Comparison of ENCODE assay signal across 1 cellular context in genomic region chr9:136400038-136400834, GRCh38.
TF ChIP-seq lines count a peak whose summit lies in the region.

A gene with protein sequence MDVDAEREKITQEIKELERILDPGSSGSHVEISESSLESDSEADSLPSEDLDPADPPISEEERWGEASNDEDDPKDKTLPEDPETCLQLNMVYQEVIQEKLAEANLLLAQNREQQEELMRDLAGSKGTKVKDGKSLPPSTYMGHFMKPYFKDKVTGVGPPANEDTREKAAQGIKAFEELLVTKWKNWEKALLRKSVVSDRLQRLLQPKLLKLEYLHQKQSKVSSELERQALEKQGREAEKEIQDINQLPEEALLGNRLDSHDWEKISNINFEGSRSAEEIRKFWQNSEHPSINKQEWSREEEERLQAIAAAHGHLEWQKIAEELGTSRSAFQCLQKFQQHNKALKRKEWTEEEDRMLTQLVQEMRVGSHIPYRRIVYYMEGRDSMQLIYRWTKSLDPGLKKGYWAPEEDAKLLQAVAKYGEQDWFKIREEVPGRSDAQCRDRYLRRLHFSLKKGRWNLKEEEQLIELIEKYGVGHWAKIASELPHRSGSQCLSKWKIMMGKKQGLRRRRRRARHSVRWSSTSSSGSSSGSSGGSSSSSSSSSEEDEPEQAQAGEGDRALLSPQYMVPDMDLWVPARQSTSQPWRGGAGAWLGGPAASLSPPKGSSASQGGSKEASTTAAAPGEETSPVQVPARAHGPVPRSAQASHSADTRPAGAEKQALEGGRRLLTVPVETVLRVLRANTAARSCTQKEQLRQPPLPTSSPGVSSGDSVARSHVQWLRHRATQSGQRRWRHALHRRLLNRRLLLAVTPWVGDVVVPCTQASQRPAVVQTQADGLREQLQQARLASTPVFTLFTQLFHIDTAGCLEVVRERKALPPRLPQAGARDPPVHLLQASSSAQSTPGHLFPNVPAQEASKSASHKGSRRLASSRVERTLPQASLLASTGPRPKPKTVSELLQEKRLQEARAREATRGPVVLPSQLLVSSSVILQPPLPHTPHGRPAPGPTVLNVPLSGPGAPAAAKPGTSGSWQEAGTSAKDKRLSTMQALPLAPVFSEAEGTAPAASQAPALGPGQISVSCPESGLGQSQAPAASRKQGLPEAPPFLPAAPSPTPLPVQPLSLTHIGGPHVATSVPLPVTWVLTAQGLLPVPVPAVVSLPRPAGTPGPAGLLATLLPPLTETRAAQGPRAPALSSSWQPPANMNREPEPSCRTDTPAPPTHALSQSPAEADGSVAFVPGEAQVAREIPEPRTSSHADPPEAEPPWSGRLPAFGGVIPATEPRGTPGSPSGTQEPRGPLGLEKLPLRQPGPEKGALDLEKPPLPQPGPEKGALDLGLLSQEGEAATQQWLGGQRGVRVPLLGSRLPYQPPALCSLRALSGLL (N-terminal part only) (minus strand): TSS chr9:136400170. CDS start chr9:136398428, 1,742 bp downstream.

TF ChIP-seq in K562, 482 proteins besides CTCF, POLR2A, EP300 and RAD21 (continued from another document and continues in another):
- TF ChIP-seq E2F5 (CRISPR knock-in tag; IDR thresholded peaks at IDR 0.05): no peak
- TF ChIP-seq TCF7L2 (IDR thresholded peaks at IDR 0.05; ENCODE audit: low read depth, low read length): 0 out of 2 replicates have a peak, but pooled peaks have one; percentile 31
- no peak for TF ChIP-seq CHCHD3 (CRISPR knock-in tag; IDR thresholded peaks at IDR 0.05)
- TF ChIP-seq YY1 (IDR thresholded peaks at IDR 0.05; ENCODE audit: borderline replicate concordance in 1 of 3, control insufficient read depth in 1 of 3, extremely low read depth in 1 of 3, insufficient read depth in 3 of 3, insufficient read length in 1 of 3, insufficient replicate concordance in 2 of 3, low read depth in 1 of 3, low read length in 2 of 3): peak in 2 of 3 experiments; percentile 55 to 74
- TF ChIP-seq EWSR1 (IDR thresholded peaks at IDR 0.05; ENCODE audit: borderline replicate concordance, low read depth, partially characterized antibody): no peak
- TF ChIP-seq AFF1 (IDR thresholded peaks at IDR 0.05; ENCODE audit: low read depth in 1 of 2, partially characterized antibody in 2 of 2): peak in 1 of 2 experiments; percentile 81
- TF ChIP-seq CEBPZ (IDR thresholded peaks at IDR 0.05; ENCODE audit: borderline replicate concordance, low read depth, low read length): peak; percentile 35; the same call in 1 of the 2 replicates
- TF ChIP-seq MYBL2 (IDR thresholded peaks at IDR 0.05; ENCODE audit: low read depth): no peak
- no peak for TF ChIP-seq MYBL2 (CRISPR knock-in tag; IDR thresholded peaks at IDR 0.05; ENCODE audit: borderline replicate concordance)
- 0 out of 4 replicates have a peak, but pooled peaks of 1 of the 2 experiments have one; percentile 24 for TF ChIP-seq TBL1XR1 (IDR thresholded peaks at IDR 0.05; ENCODE audit: low read length in 2 of 2)
- TF ChIP-seq ZNF140 (CRISPR knock-in tag; IDR thresholded peaks at IDR 0.05): no peak
- TF ChIP-seq ELF4 (CRISPR knock-in tag; IDR thresholded peaks at IDR 0.05): no peak
- TF ChIP-seq STAT5A (IDR thresholded peaks at IDR 0.05; ENCODE audit: borderline replicate concordance, low read length): no peak
- TF ChIP-seq, protein P1, sequence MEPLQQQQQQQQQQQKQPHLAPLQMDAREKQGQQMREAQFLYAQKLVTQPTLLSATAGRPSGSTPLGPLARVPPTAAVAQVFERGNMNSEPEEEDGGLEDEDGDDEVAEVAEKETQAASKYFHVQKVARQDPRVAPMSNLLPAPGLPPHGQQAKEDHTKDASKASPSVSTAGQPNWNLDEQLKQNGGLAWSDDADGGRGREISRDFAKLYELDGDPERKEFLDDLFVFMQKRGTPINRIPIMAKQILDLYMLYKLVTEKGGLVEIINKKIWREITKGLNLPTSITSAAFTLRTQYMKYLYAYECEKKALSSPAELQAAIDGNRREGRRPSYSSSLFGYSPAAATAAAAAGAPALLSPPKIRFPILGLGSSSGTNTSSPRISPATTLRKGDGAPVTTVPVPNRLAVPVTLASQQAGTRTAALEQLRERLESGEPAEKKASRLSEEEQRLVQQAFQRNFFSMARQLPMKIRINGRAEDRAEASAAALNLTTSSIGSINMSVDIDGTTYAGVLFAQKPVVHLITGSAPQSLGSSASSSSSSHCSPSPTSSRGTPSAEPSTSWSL (CRISPR knock-in tag; IDR thresholded peaks at IDR 0.05; ENCODE audit: borderline replicate concordance): no peak
- TF ChIP-seq, protein P2, sequence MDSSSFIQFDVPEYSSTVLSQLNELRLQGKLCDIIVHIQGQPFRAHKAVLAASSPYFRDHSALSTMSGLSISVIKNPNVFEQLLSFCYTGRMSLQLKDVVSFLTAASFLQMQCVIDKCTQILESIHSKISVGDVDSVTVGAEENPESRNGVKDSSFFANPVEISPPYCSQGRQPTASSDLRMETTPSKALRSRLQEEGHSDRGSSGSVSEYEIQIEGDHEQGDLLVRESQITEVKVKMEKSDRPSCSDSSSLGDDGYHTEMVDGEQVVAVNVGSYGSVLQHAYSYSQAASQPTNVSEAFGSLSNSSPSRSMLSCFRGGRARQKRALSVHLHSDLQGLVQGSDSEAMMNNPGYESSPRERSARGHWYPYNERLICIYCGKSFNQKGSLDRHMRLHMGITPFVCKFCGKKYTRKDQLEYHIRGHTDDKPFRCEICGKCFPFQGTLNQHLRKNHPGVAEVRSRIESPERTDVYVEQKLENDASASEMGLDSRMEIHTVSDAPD (CRISPR knock-in tag; IDR thresholded peaks at IDR 0.05): no peak
- no peak for TF ChIP-seq HDAC3 (IDR thresholded peaks at IDR 0.05; ENCODE audit: borderline replicate concordance, partially characterized antibody)
- TF ChIP-seq ZNF282 (CRISPR knock-in tag; IDR thresholded peaks at IDR 0.05): no peak
- peak; percentile 83 for TF ChIP-seq SMC3 (conservative IDR thresholded peaks at IDR 0.05; ENCODE audit: insufficient read depth, low read depth, low read length)
- TF ChIP-seq NCOA4 (IDR thresholded peaks at IDR 0.05; ENCODE audit: partially characterized antibody): no peak
- no peak for TF ChIP-seq PYGO2 (tag; IDR thresholded peaks at IDR 0.05)
- TF ChIP-seq PRMT5 (CRISPR knock-in tag; IDR thresholded peaks at IDR 0.05): no peak
- no peak for TF ChIP-seq MAFF (IDR thresholded peaks at IDR 0.05; ENCODE audit: low read length)
- no peak for TF ChIP-seq ZFP36 (IDR thresholded peaks at IDR 0.05; ENCODE audit: low read depth, low read length, partially characterized antibody)
- no peak for TF ChIP-seq CCAR2 (IDR thresholded peaks at IDR 0.05; ENCODE audit: low read depth, low read length)
- TF ChIP-seq TAL1 (IDR thresholded peaks at IDR 0.05): no peak
- TF ChIP-seq BDP1 (IDR thresholded peaks at IDR 0.05; ENCODE audit: insufficient read depth, insufficient read length): no peak
- TF ChIP-seq ZNF699 (CRISPR knock-in tag; IDR thresholded peaks at IDR 0.05; ENCODE audit: insufficient replicate concordance): no peak
- no peak for TF ChIP-seq HDGF (IDR thresholded peaks at IDR 0.05)
- no peak for TF ChIP-seq ESRRB (CRISPR knock-in tag; IDR thresholded peaks at IDR 0.05; ENCODE audit: borderline replicate concordance)
- TF ChIP-seq RBFOX2 (IDR thresholded peaks at IDR 0.05; ENCODE audit: low read depth, low read length): peak; percentile 80
- TF ChIP-seq, protein P3, sequence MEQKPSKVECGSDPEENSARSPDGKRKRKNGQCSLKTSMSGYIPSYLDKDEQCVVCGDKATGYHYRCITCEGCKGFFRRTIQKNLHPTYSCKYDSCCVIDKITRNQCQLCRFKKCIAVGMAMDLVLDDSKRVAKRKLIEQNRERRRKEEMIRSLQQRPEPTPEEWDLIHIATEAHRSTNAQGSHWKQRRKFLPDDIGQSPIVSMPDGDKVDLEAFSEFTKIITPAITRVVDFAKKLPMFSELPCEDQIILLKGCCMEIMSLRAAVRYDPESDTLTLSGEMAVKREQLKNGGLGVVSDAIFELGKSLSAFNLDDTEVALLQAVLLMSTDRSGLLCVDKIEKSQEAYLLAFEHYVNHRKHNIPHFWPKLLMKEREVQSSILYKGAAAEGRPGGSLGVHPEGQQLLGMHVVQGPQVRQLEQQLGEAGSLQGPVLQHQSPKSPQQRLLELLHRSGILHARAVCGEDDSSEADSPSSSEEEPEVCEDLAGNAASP (IDR thresholded peaks at IDR 0.05): no peak
- no peak for TF ChIP-seq RFX5 (IDR thresholded peaks at IDR 0.05; ENCODE audit: low read depth, low read length)
- no peak for TF ChIP-seq BCOR (IDR thresholded peaks at IDR 0.05)
- TF ChIP-seq POLR2AphosphoS2 (IDR thresholded peaks at IDR 0.05; ENCODE audit: low read length): no peak; the same call in 1 of the 2 replicates
- no peak for TF ChIP-seq BACH1 (tag; IDR thresholded peaks at IDR 0.05)
- TF ChIP-seq MXD1 (CRISPR knock-in tag; IDR thresholded peaks at IDR 0.05; ENCODE audit: borderline replicate concordance, poor library complexity, severe bottlenecking): peak; percentile 26
- TF ChIP-seq HMG20B (CRISPR knock-in tag; IDR thresholded peaks at IDR 0.05): no peak
- TF ChIP-seq, protein P4, sequence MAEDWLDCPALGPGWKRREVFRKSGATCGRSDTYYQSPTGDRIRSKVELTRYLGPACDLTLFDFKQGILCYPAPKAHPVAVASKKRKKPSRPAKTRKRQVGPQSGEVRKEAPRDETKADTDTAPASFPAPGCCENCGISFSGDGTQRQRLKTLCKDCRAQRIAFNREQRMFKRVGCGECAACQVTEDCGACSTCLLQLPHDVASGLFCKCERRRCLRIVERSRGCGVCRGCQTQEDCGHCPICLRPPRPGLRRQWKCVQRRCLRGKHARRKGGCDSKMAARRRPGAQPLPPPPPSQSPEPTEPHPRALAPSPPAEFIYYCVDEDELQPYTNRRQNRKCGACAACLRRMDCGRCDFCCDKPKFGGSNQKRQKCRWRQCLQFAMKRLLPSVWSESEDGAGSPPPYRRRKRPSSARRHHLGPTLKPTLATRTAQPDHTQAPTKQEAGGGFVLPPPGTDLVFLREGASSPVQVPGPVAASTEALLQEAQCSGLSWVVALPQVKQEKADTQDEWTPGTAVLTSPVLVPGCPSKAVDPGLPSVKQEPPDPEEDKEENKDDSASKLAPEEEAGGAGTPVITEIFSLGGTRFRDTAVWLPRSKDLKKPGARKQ (CRISPR knock-in tag; IDR thresholded peaks at IDR 0.05): no peak
- TF ChIP-seq, protein P5, sequence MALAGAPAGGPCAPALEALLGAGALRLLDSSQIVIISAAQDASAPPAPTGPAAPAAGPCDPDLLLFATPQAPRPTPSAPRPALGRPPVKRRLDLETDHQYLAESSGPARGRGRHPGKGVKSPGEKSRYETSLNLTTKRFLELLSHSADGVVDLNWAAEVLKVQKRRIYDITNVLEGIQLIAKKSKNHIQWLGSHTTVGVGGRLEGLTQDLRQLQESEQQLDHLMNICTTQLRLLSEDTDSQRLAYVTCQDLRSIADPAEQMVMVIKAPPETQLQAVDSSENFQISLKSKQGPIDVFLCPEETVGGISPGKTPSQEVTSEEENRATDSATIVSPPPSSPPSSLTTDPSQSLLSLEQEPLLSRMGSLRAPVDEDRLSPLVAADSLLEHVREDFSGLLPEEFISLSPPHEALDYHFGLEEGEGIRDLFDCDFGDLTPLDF (CRISPR knock-in tag; IDR thresholded peaks at IDR 0.05): peak; percentile 85
- no peak for TF ChIP-seq TCF3 (CRISPR knock-in tag; IDR thresholded peaks at IDR 0.05)
